17 cellular contexts compared by ENCODE assay signal in genomic region chr4:70958681-70959080, GRCh38. TPM values are rescaled to one million over a fixed set of nuclear protein-coding genes. Genes with fewer than 3 reads are reported as not detected.
DNase-seq lines count a peak whose midpoint lies in the region; ATAC-seq and TF ChIP-seq lines count a peak whose summit lies in the region.
"Had no signal": no experiment of that assay in that cellular context is flagged by ENCODE, and none has a peak within 500 bp of the region (broad histone marks: within the 10 kb centered on the region; RNA-seq: fewer than 3 reads in every experiment).

No MANE protein-coding gene starts in this region.

- H3K9me3 ChIP-seq in MG63 (no peaks in the 10 kb centered on the region), endodermal cell (ENCODE audit: control insufficient read depth, low read length) (no peaks in the 10 kb centered on the region)
- H3K9me3 ChIP-seq: left lung, psoas muscle had no signal

- H3K36me3 Mint-ChIP-seq in endodermal cell (ENCODE audit: low read depth) (peaks cover 17% of the 10 kb centered on the region), glutamatergic neuron (ENCODE audit: unreplicated experiment) (no peaks in the 10 kb centered on the region)

- H3K27me3 Mint-ChIP-seq in endodermal cell (ENCODE audit: insufficient read depth) (no peaks in the 10 kb centered on the region), glutamatergic neuron (ENCODE audit: unreplicated experiment) (no peaks in the 10 kb centered on the region)
- H3K27me3 Mint-ChIP-seq: activated B cell treated with CpG ODN at 0.5 μM for 24 hours; activated CD8-positive, alpha-beta memory T cell treated with anti-CD3 and anti-CD28 coated beads, Interleukin-2, amount 10 ng/mL, durations not matched to agents 7 days and 5 days had no signal

- H3K9me3 Mint-ChIP-seq in endodermal cell (no peaks in the 10 kb centered on the region), glutamatergic neuron (ENCODE audit: unreplicated experiment) (no peaks in the 10 kb centered on the region)
- H3K9me3 Mint-ChIP-seq: activated B cell treated with CpG ODN at 0.5 μM for 24 hours had no signal

- H3K4me3 Mint-ChIP-seq in endodermal cell (no peak overlapping the region), glutamatergic neuron (ENCODE audit: unreplicated experiment) (no peak overlapping the region)
- H3K4me3 Mint-ChIP-seq: activated B cell treated with CpG ODN at 0.5 μM for 24 hours; activated CD8-positive, alpha-beta memory T cell treated with anti-CD3 and anti-CD28 coated beads, Interleukin-2, amount 10 ng/mL, durations not matched to agents 7 days and 5 days had no signal

- DNase-seq in AG09309 (ENCODE audit: low read depth) (peak; percentile 73), MG63 (peak; percentile 61), endodermal cell (no peak), myocyte (ENCODE audit: low read depth) (peak; percentile 43), DMS 273 (lab: John Stamatoyannopoulos, UW; ENCODE audit: unreplicated experiment) (no peak), glutamatergic neuron (no peak)
- no peak for DNase-seq in stimulated activated CD4-positive, alpha-beta T cell treated with anti-CD3 and anti-CD28 coated beads, Interleukin-1b, Interleukin-23, amount 100 ng/mL, for 48 hours
- DNase-seq: activated B cell treated with CpG ODN at 0.5 μM for 24 hours; activated CD8-positive, alpha-beta memory T cell treated with anti-CD3 and anti-CD28 coated beads, Interleukin-2, amount 10 ng/mL, durations not matched to agents 7 days and 5 days; activated naive CD4-positive, alpha-beta T cell; caudate nucleus; left lung; NCI-H1105; NCI-H2171; psoas muscle; stimulated activated CD4-positive, alpha-beta T cell treated with anti-CD3 and anti-CD28 coated beads, Interleukin-15, amount 100 ng/mL, for 24 hours had no signal

- H3K27ac ChIP-seq in endodermal cell (ENCODE audit: low read depth, low read length), result no peak overlapping the region
- H3K27ac ChIP-seq: left lung, psoas muscle had no signal

- H3K9ac ChIP-seq in endodermal cell (ENCODE audit: extremely low read depth, low read length, poor library complexity, severe bottlenecking), result no peak overlapping the region

- H3K4me3 ChIP-seq in AG09309 (ENCODE audit: control insufficient read depth, low read depth, low read length) (no peak overlapping the region), MG63 (no peak overlapping the region), endodermal cell (ENCODE audit: low read length) (no peak overlapping the region)
- H3K4me3 ChIP-seq: left lung, psoas muscle had no signal

- H3K4me1 Mint-ChIP-seq in endodermal cell (peaks cover 7% of the 10 kb centered on the region), glutamatergic neuron (ENCODE audit: low read depth, unreplicated experiment) (no peaks in the 10 kb centered on the region)
- H3K4me1 Mint-ChIP-seq: activated B cell treated with CpG ODN at 0.5 μM for 24 hours had no signal

- H3K36me3 ChIP-seq in MG63, result peaks cover 4% of the 10 kb centered on the region; the same call in 1 of the 2 replicates
- peaks cover 42% of the 10 kb centered on the region for H3K36me3 ChIP-seq in endodermal cell (ENCODE audit: control insufficient read depth, insufficient read depth, low read length)

- ATAC-seq in HG03135 (IDR thresholded peaks at IDR 0.05; ENCODE audit: unreplicated experiment), result no peak
- ATAC-seq: activated CD8-positive, alpha-beta memory T cell treated with anti-CD3 and anti-CD28 coated beads, Interleukin-2, amount 10 ng/mL, durations not matched to agents 7 days and 5 days; left lung; psoas muscle had no signal

- peak overlapping the region; percentile 26 for H3K27ac Mint-ChIP-seq in endodermal cell
- H3K27ac Mint-ChIP-seq in glutamatergic neuron (ENCODE audit: unreplicated experiment), result no peak overlapping the region
- H3K27ac Mint-ChIP-seq: activated B cell treated with CpG ODN at 0.5 μM for 24 hours; activated CD8-positive, alpha-beta memory T cell treated with anti-CD3 and anti-CD28 coated beads, Interleukin-2, amount 10 ng/mL, durations not matched to agents 7 days and 5 days had no signal

- H3K27me3 ChIP-seq in MG63, result no peaks in the 10 kb centered on the region
- H3K27me3 ChIP-seq in endodermal cell (ENCODE audit: control insufficient read depth, insufficient read depth, low read length, poor library complexity, severe bottlenecking), result no peaks in the 10 kb centered on the region
- H3K27me3 ChIP-seq: left lung had no signal

- no peaks in the 10 kb centered on the region for H3K4me1 ChIP-seq in endodermal cell (ENCODE audit: control insufficient read depth, insufficient read depth, low read length)
- H3K4me1 ChIP-seq: psoas muscle had no signal

- WGBS in endodermal cell (ENCODE audit: insufficient coverage in 1 of 2, insufficient read length in 1 of 2), 2 experiments, result 95 to 100% methylated on average over 2 to 3 of the region's 3 CpGs

- TF ChIP-seq CTCF in AG09309 (IDR thresholded peaks at IDR 0.05; ENCODE audit: control insufficient read depth, insufficient read depth, low read depth, low read length, missing control alignments) (no peak), endodermal cell (conservative IDR thresholded peaks at IDR 0.05) (no peak), glutamatergic neuron (IDR thresholded peaks at IDR 0.05; ENCODE audit: partially characterized antibody, unreplicated experiment) (no peak)

RNA-seq across cellular contexts. Expression of gene DCK, which starts 34.8 kb away (rescaled TPM):
- total RNA-seq in MG63 (2014; rRNA removed; shearing (Covaris generic); ENCODE audit: low replicate concordance), result 12.3 and 13.9 TPM in 2 replicates
- total RNA-seq in endodermal cell (10 to 100 TPM; 15.3 to 26.1 TPM), myocyte (19.0 and 27.2 TPM in 2 replicates), glutamatergic neuron (ENCODE audit: unreplicated experiment) (10.8 TPM)
- 38.0 TPM for polyA plus RNA-seq in endodermal cell (2013, experiment 1 of 2)
- polyA plus RNA-seq in endodermal cell (2013, experiment 2 of 2), result 41.7 TPM
- 6.7 TPM for polyA plus RNA-seq in myocyte (2012)

RNA-seq across cellular contexts. Expression of gene MOB1B, which starts 56.5 kb away (rescaled TPM):
- 6.1 and 7.7 TPM in 2 replicates for total RNA-seq in MG63 (2014; rRNA removed; shearing (Covaris generic); ENCODE audit: low replicate concordance)
- total RNA-seq in endodermal cell (10 to 100 TPM; 28.7 to 30.5 TPM), myocyte (59.6 and 65.1 TPM in 2 replicates), glutamatergic neuron (ENCODE audit: unreplicated experiment) (24.6 TPM)
- 27.1 TPM for polyA plus RNA-seq in endodermal cell (2013, experiment 1 of 2)
- 25.4 TPM for polyA plus RNA-seq in endodermal cell (2013, experiment 2 of 2)
- polyA plus RNA-seq in myocyte (2012), result 12.9 TPM

Comparison
In these comparisons a context has a peak if more than half of its experiments do, and no peak if none do; other contexts are left out.
1. DNase-seq: peak in AG09309 (single experiment), MG63 (single experiment) and myocyte (single experiment); none in endodermal cell (single experiment), DMS 273 (single experiment), glutamatergic neuron (single experiment) and stimulated activated CD4-positive, alpha-beta T cell treated with anti-CD3 and anti-CD28 coated beads, Interleukin-1b, Interleukin-23, amount 100 ng/mL, for 48 hours (single experiment).